ENCODE assay signal across 1 cellular context in genomic region chr7:44396931-44397525, GRCh38.
TF ChIP-seq lines count a peak whose summit lies in the region.

No MANE protein-coding gene starts in this region.

TF ChIP-seq in WTC11, 78 proteins besides CTCF, POLR2A, EP300 and RAD21 (continued from another document):
- TF ChIP-seq ATF2 (CRISPR knock-in tag; IDR thresholded peaks at IDR 0.05; ENCODE audit: borderline replicate concordance, low read depth) (no peak), FOXP1 (CRISPR knock-in tag; IDR thresholded peaks at IDR 0.05; ENCODE audit: borderline replicate concordance) (no peak), HMGXB4 (CRISPR knock-in tag; IDR thresholded peaks at IDR 0.05) (no peak)
